15 cellular contexts compared by ENCODE assay signal in genomic region chr10:42690449-42691360, GRCh38. TPM values are rescaled to one million over a fixed set of nuclear protein-coding genes. Genes with fewer than 3 reads are reported as not detected.
A peak's percentile ranks its signal among the peaks of the same experiment; 100 is the strongest.
DNase-seq lines count a peak whose midpoint lies in the region; ATAC-seq and TF ChIP-seq lines count a peak whose summit lies in the region.
"Had no signal": no experiment of that assay in that cellular context is flagged by ENCODE, and none has a peak within 500 bp of the region (broad histone marks: within the 10 kb centered on the region; RNA-seq: fewer than 3 reads in every experiment).

No MANE protein-coding gene starts in this region.

- no peaks in the 10 kb centered on the region for H3K4me1 ChIP-seq in upper lobe of left lung

- H3K4me3 ChIP-seq in upper lobe of left lung, result no peak overlapping the region
- H3K4me3 ChIP-seq: dorsolateral prefrontal cortex, lung, ovary had no signal

- DNase-seq in activated CD4-positive, alpha-beta T cell treated with anti-CD3 and anti-CD28 coated beads for 36 hours, result peak; percentile 8
- DNase-seq in activated CD4-positive, alpha-beta T cell treated with anti-CD3 and anti-CD28 coated beads, Interleukin-2, amount 50 U/mL, for 4 hours, result no peak
- DNase-seq in NCI-H146 (lab: John Stamatoyannopoulos, UW) (peak; percentile 72), SHP77 (lab: John Stamatoyannopoulos, UW) (peak; percentile 82 to 87), upper lobe of left lung (peak in 1 of 2 donors; percentile 62), epidermal melanocyte (ENCODE audit: insufficient read length, low spot score) (no peak), omental fat pad (ENCODE audit: low spot score) (no peak)
- DNase-seq: dorsolateral prefrontal cortex, glutamatergic neuron, NCI-H2171, ovary had no signal

- H3K27ac ChIP-seq in upper lobe of left lung, result no peak overlapping the region
- H3K27ac ChIP-seq: dorsolateral prefrontal cortex, HL-60, ovary had no signal

- no peak for TF ChIP-seq EP300 in upper lobe of left lung (IDR thresholded peaks at IDR 0.05)

- TF ChIP-seq CTCF in upper lobe of left lung (IDR thresholded peaks at IDR 0.05) (no peak), omental fat pad (IDR thresholded peaks at IDR 0.05) (no peak)

- H3K27ac Mint-ChIP-seq in activated CD4-positive, alpha-beta T cell treated with anti-CD3 and anti-CD28 coated beads for 36 hours, result no peak overlapping the region
- H3K27ac Mint-ChIP-seq: stimulated activated memory B cell treated with anti-CD40 and anti-IgM and Interleukin-4, amounts not matched to agents 10 μg/mL and 1 μg/mL and 100 μg/mL, for 72 hours had no signal

- WGBS in upper lobe of left lung, 2 donors, result 93 to 95% methylated on average over 24 to 25 of the region's 29 CpGs

- CTCF ChIA-PET in activated CD4-positive, alpha-beta T cell treated with anti-CD3 and anti-CD28 coated beads for 36 hours (lab: Charles Lee), result no interaction called here

- H3K27me3 ChIP-seq in upper lobe of left lung, result no peaks in the 10 kb centered on the region
- H3K27me3 ChIP-seq: ovary had no signal

- no peaks in the 10 kb centered on the region for H3K4me1 Mint-ChIP-seq in activated CD4-positive, alpha-beta T cell treated with anti-CD3 and anti-CD28 coated beads for 36 hours
- H3K4me1 Mint-ChIP-seq: stimulated activated memory B cell treated with anti-CD40 and anti-IgM and Interleukin-4, amounts not matched to agents 10 μg/mL and 1 μg/mL and 100 μg/mL, for 72 hours had no signal

- POLR2A ChIA-PET in activated CD4-positive, alpha-beta T cell treated with anti-CD3 and anti-CD28 coated beads for 36 hours (lab: Charles Lee), result no interaction called here

- no peaks in the 10 kb centered on the region for H3K36me3 ChIP-seq in upper lobe of left lung
- H3K36me3 ChIP-seq: ovary had no signal

- ATAC-seq in activated CD4-positive, alpha-beta T cell treated with anti-CD3 and anti-CD28 coated beads for 36 hours, result no peak
- ATAC-seq in upper lobe of left lung (ENCODE audit: low FRiP score in 2 of 2), result peak; percentile 14 to 30
- no peak for ATAC-seq in GM18498 (IDR thresholded peaks at IDR 0.05; ENCODE audit: unreplicated experiment)
- ATAC-seq in omental fat pad (ENCODE audit: low FRiP score), result no peak
- ATAC-seq: stimulated activated memory B cell treated with anti-CD40 and anti-IgM and Interleukin-4, amounts not matched to agents 10 μg/mL and 1 μg/mL and 100 μg/mL, for 72 hours had no signal

- H3K9me3 Mint-ChIP-seq in activated CD4-positive, alpha-beta T cell treated with anti-CD3 and anti-CD28 coated beads for 36 hours (ENCODE audit: low read depth), result no peaks in the 10 kb centered on the region
- H3K9me3 Mint-ChIP-seq: stimulated activated memory B cell treated with anti-CD40 and anti-IgM and Interleukin-4, amounts not matched to agents 10 μg/mL and 1 μg/mL and 100 μg/mL, for 72 hours had no signal

- no peaks in the 10 kb centered on the region for H3K9me3 ChIP-seq in upper lobe of left lung
- H3K9me3 ChIP-seq: ovary had no signal

- intact Hi-C loops in activated CD4-positive, alpha-beta T cell treated with anti-CD3 and anti-CD28 coated beads for 36 hours (cut with DNase I, micrococcal nuclease), result no loop called here

- H3K36me3 Mint-ChIP-seq in activated CD4-positive, alpha-beta T cell treated with anti-CD3 and anti-CD28 coated beads for 36 hours (ENCODE audit: low read depth), result no peaks in the 10 kb centered on the region
- H3K36me3 Mint-ChIP-seq: stimulated activated memory B cell treated with anti-CD40 and anti-IgM and Interleukin-4, amounts not matched to agents 10 μg/mL and 1 μg/mL and 100 μg/mL, for 72 hours had no signal

- no peak for TF ChIP-seq POLR2A in upper lobe of left lung (IDR thresholded peaks at IDR 0.05)

- no peak overlapping the region for H3K4me3 Mint-ChIP-seq in activated CD4-positive, alpha-beta T cell treated with anti-CD3 and anti-CD28 coated beads for 36 hours
- H3K4me3 Mint-ChIP-seq: stimulated activated memory B cell treated with anti-CD40 and anti-IgM and Interleukin-4, amounts not matched to agents 10 μg/mL and 1 μg/mL and 100 μg/mL, for 72 hours had no signal

- H3K27me3 Mint-ChIP-seq in activated CD4-positive, alpha-beta T cell treated with anti-CD3 and anti-CD28 coated beads for 36 hours, result peaks cover 2% of the 10 kb centered on the region

RNA-seq across cellular contexts. Expression of gene ZNF33B, which starts 52.3 kb away (rescaled TPM):
- total RNA-seq in activated CD4-positive, alpha-beta T cell treated with anti-CD3 and anti-CD28 coated beads for 36 hours, result 10 to 100 TPM in 1 of 2 experiments, 1 to 10 TPM in 1; 7.4 to 10.5 TPM
- total RNA-seq in upper lobe of left lung (10 to 100 TPM; 20.2 to 51.3 (median 32.0) TPM), omental fat pad (10 to 100 TPM in 2 of 4 donors, 1 to 10 TPM in 2; 8.5 to 32.0 (median 12.8) TPM)

Comparison
In these comparisons a context has a peak if more than half of its experiments do, and no peak if none do; other contexts are left out.
1. DNase-seq: peak in activated CD4-positive, alpha-beta T cell treated with anti-CD3 and anti-CD28 coated beads for 36 hours (single experiment), NCI-H146 (single experiment) and SHP77 (2 of 2); none in activated CD4-positive, alpha-beta T cell treated with anti-CD3 and anti-CD28 coated beads, Interleukin-2, amount 50 U/mL, for 4 hours (0 of 2), epidermal melanocyte (single experiment) and omental fat pad (single experiment).
2. ATAC-seq: peak in upper lobe of left lung (2 of 2); none in activated CD4-positive, alpha-beta T cell treated with anti-CD3 and anti-CD28 coated beads for 36 hours (single experiment), GM18498 (single experiment) and omental fat pad (single experiment).